ENCODE assay signal across 1 cellular context in the genomic region with DNA sequence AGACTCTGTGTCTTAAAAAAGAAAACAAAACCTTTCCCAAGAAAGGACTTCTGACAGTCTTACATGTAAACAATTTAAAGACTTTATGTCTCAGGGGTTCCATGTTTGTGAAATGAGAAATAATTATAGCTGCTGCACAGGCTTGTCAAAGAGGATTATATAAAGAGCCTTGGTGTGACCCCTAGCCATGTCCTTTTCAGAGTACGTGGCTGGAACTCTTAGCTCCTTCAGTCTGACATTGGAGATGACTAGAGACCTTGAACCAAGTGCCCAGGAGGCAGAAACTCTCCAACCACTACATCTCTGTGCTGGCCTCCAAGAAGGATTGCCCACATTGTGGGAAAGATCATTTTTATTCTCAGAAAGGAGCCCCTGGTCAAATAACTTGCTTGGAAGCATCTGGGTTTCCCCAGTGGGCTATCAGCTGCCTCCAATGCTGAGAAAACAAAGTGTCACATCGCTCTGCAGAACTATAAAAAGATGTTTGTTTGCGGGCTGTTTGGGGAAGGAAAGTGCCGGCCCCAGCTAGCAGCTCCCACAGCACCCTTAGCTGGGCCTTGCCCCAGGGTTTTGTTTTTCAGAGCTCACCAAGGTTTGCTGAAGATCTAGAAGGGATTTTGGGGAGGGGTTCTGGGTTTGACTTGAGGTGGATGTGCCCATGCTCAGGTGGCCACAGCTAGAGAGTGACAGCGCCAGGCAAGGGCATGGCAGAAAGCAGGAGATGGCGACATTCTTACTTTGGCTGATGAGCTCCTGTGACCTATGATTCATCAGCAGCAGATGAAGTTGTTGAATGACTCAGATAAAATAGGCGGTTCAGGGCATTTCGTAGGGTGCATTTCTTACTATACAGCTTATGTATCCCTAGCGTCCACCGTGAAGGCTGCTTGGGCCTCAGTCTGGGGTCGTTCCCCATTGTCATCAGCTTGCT.
TF ChIP-seq lines count a peak whose summit lies in the region.

No MANE protein-coding gene starts in this region.

TF ChIP-seq in HepG2, 621 proteins besides CTCF, POLR2A, EP300 and RAD21:
- TF ChIP-seq, protein P1, sequence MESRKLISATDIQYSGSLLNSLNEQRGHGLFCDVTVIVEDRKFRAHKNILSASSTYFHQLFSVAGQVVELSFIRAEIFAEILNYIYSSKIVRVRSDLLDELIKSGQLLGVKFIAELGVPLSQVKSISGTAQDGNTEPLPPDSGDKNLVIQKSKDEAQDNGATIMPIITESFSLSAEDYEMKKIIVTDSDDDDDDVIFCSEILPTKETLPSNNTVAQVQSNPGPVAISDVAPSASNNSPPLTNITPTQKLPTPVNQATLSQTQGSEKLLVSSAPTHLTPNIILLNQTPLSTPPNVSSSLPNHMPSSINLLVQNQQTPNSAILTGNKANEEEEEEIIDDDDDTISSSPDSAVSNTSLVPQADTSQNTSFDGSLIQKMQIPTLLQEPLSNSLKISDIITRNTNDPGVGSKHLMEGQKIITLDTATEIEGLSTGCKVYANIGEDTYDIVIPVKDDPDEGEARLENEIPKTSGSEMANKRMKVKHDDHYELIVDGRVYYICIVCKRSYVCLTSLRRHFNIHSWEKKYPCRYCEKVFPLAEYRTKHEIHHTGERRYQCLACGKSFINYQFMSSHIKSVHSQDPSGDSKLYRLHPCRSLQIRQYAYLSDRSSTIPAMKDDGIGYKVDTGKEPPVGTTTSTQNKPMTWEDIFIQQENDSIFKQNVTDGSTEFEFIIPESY (CRISPR knock-in tag; IDR thresholded peaks at IDR 0.05) = 0 out of 2 replicates have a peak, but pooled peaks have one; percentile 19
